In the genomic region with DNA sequence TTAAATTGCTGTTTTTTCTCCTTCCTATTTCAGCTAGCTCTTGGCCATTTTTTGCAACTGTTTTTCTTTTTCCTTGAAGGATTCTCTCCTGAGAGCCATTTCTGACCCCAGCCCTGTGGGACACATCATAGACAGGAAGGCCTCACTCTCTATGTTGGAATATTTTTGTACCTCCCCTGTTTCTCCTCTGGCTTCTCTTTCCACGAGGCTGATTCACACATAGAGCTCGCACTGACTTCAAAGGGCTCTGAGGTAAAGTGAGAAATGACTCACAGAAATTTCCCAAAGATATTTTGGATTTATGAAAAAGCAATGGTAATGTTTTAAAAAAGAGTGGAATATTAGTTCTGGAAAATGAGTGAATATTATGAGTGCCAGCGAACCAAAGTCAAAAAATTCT, we compare ENCODE assay signal across 15 cellular contexts.
"Had no signal": no experiment of that assay in that cellular context is flagged by ENCODE, and none has a peak within 500 bp of the region (broad histone marks: within the 10 kb centered on the region; RNA-seq: fewer than 3 reads in every experiment).

No MANE protein-coding gene starts in this region.

- H3K4me3 ChIP-seq: ovary, transverse colon had no signal

- H3K27me3 Mint-ChIP-seq: activated CD4-positive, alpha-beta T cell treated with anti-CD3 and anti-CD28 coated beads, Interleukin-2, amount 10 ng/mL, durations not matched to agents 7 days and 5 days; activated T-helper 17 cell treated with anti-CD3 and anti-CD28 coated beads, Interleukin-2, amount 50 U/mL, for 72 hours had no signal

- H3K36me3 Mint-ChIP-seq: brain; immature natural killer cell; stimulated activated effector memory CD8-positive, alpha-beta T cell treated with anti-CD3 and anti-CD28 coated beads, Interleukin-12 subunit alpha, Interleukin-12 subunit beta, amount 100 ng/mL, for 72 hours had no signal

- H3K27me3 ChIP-seq: ovary, transverse colon had no signal

- H3K4me1 Mint-ChIP-seq: activated CD4-positive, alpha-beta T cell treated with anti-CD3 and anti-CD28 coated beads, Interleukin-2, amount 10 ng/mL, durations not matched to agents 7 days and 5 days; activated T-helper 17 cell treated with anti-CD3 and anti-CD28 coated beads, Interleukin-2, amount 50 U/mL, for 72 hours; immature natural killer cell; stimulated activated effector memory CD8-positive, alpha-beta T cell treated with anti-CD3 and anti-CD28 coated beads, Interleukin-12 subunit alpha, Interleukin-12 subunit beta, amount 100 ng/mL, for 72 hours had no signal

- H3K36me3 ChIP-seq: ovary, transverse colon had no signal

- H3K27ac Mint-ChIP-seq: activated CD4-positive, alpha-beta T cell treated with anti-CD3 and anti-CD28 coated beads, Interleukin-2, amount 10 ng/mL, durations not matched to agents 7 days and 5 days; activated naive CD4-positive, alpha-beta T cell treated with anti-CD3 and anti-CD28 coated beads for 36 hours; activated T-helper 17 cell treated with anti-CD3 and anti-CD28 coated beads, Interleukin-2, amount 50 U/mL, for 72 hours; brain; immature natural killer cell; stimulated activated effector memory CD8-positive, alpha-beta T cell treated with anti-CD3 and anti-CD28 coated beads, Interleukin-12 subunit alpha, Interleukin-12 subunit beta, amount 100 ng/mL, for 72 hours had no signal

- H3K9me3 ChIP-seq: ovary, transverse colon had no signal

- H3K4me3 Mint-ChIP-seq: activated CD4-positive, alpha-beta T cell treated with anti-CD3 and anti-CD28 coated beads, Interleukin-2, amount 10 ng/mL, durations not matched to agents 7 days and 5 days; activated naive CD4-positive, alpha-beta T cell treated with anti-CD3 and anti-CD28 coated beads for 36 hours; activated T-helper 17 cell treated with anti-CD3 and anti-CD28 coated beads, Interleukin-2, amount 50 U/mL, for 72 hours; brain; immature natural killer cell; stimulated activated effector memory CD8-positive, alpha-beta T cell treated with anti-CD3 and anti-CD28 coated beads, Interleukin-12 subunit alpha, Interleukin-12 subunit beta, amount 100 ng/mL, for 72 hours had no signal

- H3K9me3 Mint-ChIP-seq: activated CD4-positive, alpha-beta T cell treated with anti-CD3 and anti-CD28 coated beads, Interleukin-2, amount 10 ng/mL, durations not matched to agents 7 days and 5 days; activated T-helper 17 cell treated with anti-CD3 and anti-CD28 coated beads, Interleukin-2, amount 50 U/mL, for 72 hours; immature natural killer cell; stimulated activated effector memory CD8-positive, alpha-beta T cell treated with anti-CD3 and anti-CD28 coated beads, Interleukin-12 subunit alpha, Interleukin-12 subunit beta, amount 100 ng/mL, for 72 hours had no signal

- ATAC-seq: activated T-helper 17 cell treated with anti-CD3 and anti-CD28 coated beads, Interleukin-2, amount 50 U/mL, for 72 hours; esophagus mucosa; left lobe of liver; stimulated activated effector memory CD8-positive, alpha-beta T cell treated with anti-CD3 and anti-CD28 coated beads, Interleukin-12 subunit alpha, Interleukin-12 subunit beta, amount 100 ng/mL, for 72 hours had no signal

- H3K4me1 ChIP-seq: transverse colon had no signal

- H3K27ac ChIP-seq: ovary, transverse colon had no signal

- DNase-seq: activated CD4-positive, alpha-beta T cell treated with anti-CD3 and anti-CD28 coated beads, Interleukin-2, amount 10 ng/mL, durations not matched to agents 7 days and 5 days; activated CD4-positive, CD25-positive, alpha-beta regulatory T cell; activated CD8-positive, alpha-beta memory T cell treated with anti-CD3 and anti-CD28 coated beads for 24 hours; activated naive CD4-positive, alpha-beta T cell treated with anti-CD3 and anti-CD28 coated beads for 36 hours; activated T-cell treated with anti-CD3 and anti-CD28 coated beads for 4 hours; glutamatergic neuron; immature natural killer cell; ovary; T-helper 2 cell; transverse colon had no signal
